18 cellular contexts compared by ENCODE assay signal in genomic region chr5:6162175-6162574, GRCh38.
"Had no signal": no experiment of that assay in that cellular context is flagged by ENCODE, and none has a peak within 500 bp of the region (broad histone marks: within the 10 kb centered on the region; RNA-seq: fewer than 3 reads in every experiment).

No MANE protein-coding gene starts in this region.

- H3K9me3 ChIP-seq: suprapubic skin had no signal

- H3K27ac ChIP-seq: SK-N-MC, suprapubic skin had no signal

- H3K4me3 ChIP-seq: SK-N-MC, suprapubic skin had no signal

- ATAC-seq: left ventricle myocardium superior, natural killer cell had no signal

- DNase-seq: activated CD4-positive, alpha-beta T cell treated with anti-CD3 and anti-CD28 coated beads, Interleukin-2, amount 50 U/mL, for 48 hours; activated CD4-positive, CD25-positive, alpha-beta regulatory T cell treated with anti-CD3 and anti-CD28 coated beads, Interleukin-2, amount 50 U/mL, for 72 hours; activated naive CD4-positive, alpha-beta T cell treated with anti-CD3 and anti-CD28 coated beads, Interleukin-2, amount 50 U/mL, for 16 hours; activated T-cell treated with anti-CD3 and anti-CD28 coated beads, Interleukin-2, amount 50 U/mL, for 1 hour; amniotic stem cell; central memory CD4-positive, alpha-beta T cell; cortex of kidney; effector CD4-positive, alpha-beta T cell; left ventricle myocardium superior; mesendoderm; natural killer cell; retina; stimulated activated CD4-positive, alpha-beta T cell treated with anti-CD3 and anti-CD28 coated beads, Interleukin-4, amount 100 ng/mL, for 24 hours; stimulated activated naive CD4-positive, alpha-beta T cell treated with Interleukin-2 at 50 U/mL for 16 hours; T-helper 1 cell; T1000 had no signal

- H3K36me3 ChIP-seq: suprapubic skin had no signal
